ENCODE assay signal across 11 cellular contexts in the genomic region with DNA sequence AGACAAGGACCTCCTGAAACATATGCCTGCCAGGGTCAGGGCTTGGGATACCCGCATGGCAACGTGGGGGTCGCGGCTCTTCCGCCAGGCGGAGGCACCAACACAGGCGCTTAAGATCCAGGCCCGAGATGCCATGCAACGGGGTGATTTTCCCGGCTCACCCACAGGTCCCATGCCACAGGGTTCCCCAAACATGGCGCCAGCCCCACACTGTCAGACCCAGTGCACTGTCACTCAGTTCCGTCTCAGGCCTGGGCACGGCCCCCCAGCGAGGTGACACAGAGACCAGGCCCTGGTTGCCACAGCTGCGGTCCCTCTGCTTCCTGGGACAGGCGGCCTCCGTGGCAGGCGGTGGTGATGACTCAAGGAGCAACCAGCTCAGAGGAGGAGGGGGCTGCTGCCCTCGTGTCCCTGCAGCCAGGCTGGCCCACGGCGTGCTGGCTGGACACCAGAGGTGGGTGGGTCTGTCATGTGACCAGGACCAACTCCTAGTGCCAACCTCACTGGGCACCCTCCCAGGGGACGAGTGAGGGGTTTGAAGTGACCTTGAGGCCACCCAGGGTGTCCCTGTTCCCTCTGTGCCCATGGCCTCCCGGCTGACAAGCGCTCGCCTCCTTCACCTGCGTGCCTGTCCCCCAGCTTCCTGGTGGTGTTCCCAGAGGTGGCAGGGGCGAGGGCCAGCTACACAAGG. TPM values are rescaled to one million over a fixed set of nuclear protein-coding genes. Genes with fewer than 3 reads are reported as not detected.
A peak's percentile ranks its signal among the peaks of the same experiment; 100 is the strongest.
DNase-seq lines count a peak whose midpoint lies in the region; ATAC-seq and FAIRE-seq lines count a peak whose summit lies in the region.
"Had no signal": no experiment of that assay in that cellular context is flagged by ENCODE, and none has a peak within 500 bp of the region (broad histone marks: within the 10 kb centered on the region; RNA-seq: fewer than 3 reads in every experiment).

No MANE protein-coding gene starts in this region.

- CTCF ChIA-PET in activated naive CD4-positive, alpha-beta T cell treated with anti-CD3 and anti-CD28 coated beads for 36 hours (lab: Charles Lee) = interaction anchor here (1.5 kb wide), 1 partner anchor 17 kb away, joined by 3 read pairs; no protein-coding TSS in a partner anchor

- no peaks in the 10 kb centered on the region for H3K9me3 Mint-ChIP-seq in activated naive CD4-positive, alpha-beta T cell treated with anti-CD3 and anti-CD28 coated beads for 36 hours

- H3K36me3 Mint-ChIP-seq in activated naive CD4-positive, alpha-beta T cell treated with anti-CD3 and anti-CD28 coated beads for 36 hours (ENCODE audit: low read depth) = peaks cover 6% of the 10 kb centered on the region

- peak; percentile 4 for DNase-seq in activated naive CD4-positive, alpha-beta T cell treated with anti-CD3 and anti-CD28 coated beads for 36 hours
- DNase-seq in activated naive CD4-positive, alpha-beta T cell treated with anti-CD3 and anti-CD28 coated beads, Interleukin-2, amount 50 U/mL, for 16 hours = no peak
- DNase-seq in SJSA1 (ENCODE audit: low read depth in 1 of 2, low spot score in 2 of 2) = peak; percentile 48 to 79
- peak; percentile 68 for DNase-seq in hepatic stellate cell (ENCODE audit: low spot score)
- DNase-seq in urothelium cell line (ENCODE audit: low spot score) = peak; percentile 69
- no peak for DNase-seq in occipital lobe (lab: John Stamatoyannopoulos, UW)
- DNase-seq: effector CD4-positive, alpha-beta T cell; NCI-H1694 had no signal

- no peak overlapping the region for H3K27ac ChIP-seq in SJSA1

- ATAC-seq in HG03159 (IDR thresholded peaks at IDR 0.05; ENCODE audit: unreplicated experiment) (no peak), GM18867 (IDR thresholded peaks at IDR 0.05; ENCODE audit: unreplicated experiment) (no peak)

- FAIRE-seq in urothelium cell line (lab: Jason Lieb, UNC) = peak; percentile 65

- no peak overlapping the region for H3K4me3 Mint-ChIP-seq in activated naive CD4-positive, alpha-beta T cell treated with anti-CD3 and anti-CD28 coated beads for 36 hours

- H3K4me3 ChIP-seq in SJSA1 = no peak overlapping the region
- H3K4me3 ChIP-seq: skin epidermis had no signal

- peaks cover 17% of the 10 kb centered on the region for H3K4me1 ChIP-seq in SJSA1 (replicated peaks)

- H3K36me3 ChIP-seq in SJSA1 = no peaks in the 10 kb centered on the region

- intact Hi-C loops in activated naive CD4-positive, alpha-beta T cell treated with anti-CD3 and anti-CD28 coated beads for 36 hours (cut with micrococcal nuclease) = no loop called here

- H3K9me3 ChIP-seq in SJSA1 (replicated peaks) = no peaks in the 10 kb centered on the region

- H3K4me1 Mint-ChIP-seq in activated naive CD4-positive, alpha-beta T cell treated with anti-CD3 and anti-CD28 coated beads for 36 hours (ENCODE audit: low read depth) = peaks cover 17% of the 10 kb centered on the region

- no peaks in the 10 kb centered on the region for H3K27me3 ChIP-seq in SJSA1 (replicated peaks)

- no peaks in the 10 kb centered on the region for H3K27me3 Mint-ChIP-seq in activated naive CD4-positive, alpha-beta T cell treated with anti-CD3 and anti-CD28 coated beads for 36 hours (ENCODE audit: low read depth)

- no peak overlapping the region for H3K27ac Mint-ChIP-seq in activated naive CD4-positive, alpha-beta T cell treated with anti-CD3 and anti-CD28 coated beads for 36 hours

RNA-seq across cellular contexts. Expression of gene PDCD1, which starts 4.9 kb away (rescaled TPM):
- total RNA-seq in activated naive CD4-positive, alpha-beta T cell treated with anti-CD3 and anti-CD28 coated beads for 36 hours = 1 to 10 TPM; 6.9 to 8.3 TPM
- total RNA-seq in SJSA1 (2014; rRNA removed; shearing (Covaris generic)) = not detected in 2 replicates
- total RNA-seq in occipital lobe = not detected

RNA-seq across cellular contexts. Expression of gene RTP5, which starts 15.7 kb away (rescaled TPM):
- not detected for total RNA-seq in activated naive CD4-positive, alpha-beta T cell treated with anti-CD3 and anti-CD28 coated beads for 36 hours
- not detected in 2 replicates for total RNA-seq in SJSA1 (2014; rRNA removed; shearing (Covaris generic))
- total RNA-seq in occipital lobe = 2.5 TPM

RNA-seq across cellular contexts. Expression of gene NEU4, which starts 44.8 kb away (rescaled TPM):
- total RNA-seq in activated naive CD4-positive, alpha-beta T cell treated with anti-CD3 and anti-CD28 coated beads for 36 hours = not detected
- total RNA-seq in SJSA1 (2014; rRNA removed; shearing (Covaris generic)) = not detected in 2 replicates
- total RNA-seq in occipital lobe = 0.31 TPM

Comparison
In these comparisons a context has a peak if more than half of its experiments do, and no peak if none do; other contexts are left out.
1. DNase-seq: peak in activated naive CD4-positive, alpha-beta T cell treated with anti-CD3 and anti-CD28 coated beads for 36 hours (single experiment), SJSA1 (2 of 2), hepatic stellate cell (single experiment) and urothelium cell line (single experiment); none in activated naive CD4-positive, alpha-beta T cell treated with anti-CD3 and anti-CD28 coated beads, Interleukin-2, amount 50 U/mL, for 16 hours (single experiment) and occipital lobe (single experiment).